In the genomic region with DNA sequence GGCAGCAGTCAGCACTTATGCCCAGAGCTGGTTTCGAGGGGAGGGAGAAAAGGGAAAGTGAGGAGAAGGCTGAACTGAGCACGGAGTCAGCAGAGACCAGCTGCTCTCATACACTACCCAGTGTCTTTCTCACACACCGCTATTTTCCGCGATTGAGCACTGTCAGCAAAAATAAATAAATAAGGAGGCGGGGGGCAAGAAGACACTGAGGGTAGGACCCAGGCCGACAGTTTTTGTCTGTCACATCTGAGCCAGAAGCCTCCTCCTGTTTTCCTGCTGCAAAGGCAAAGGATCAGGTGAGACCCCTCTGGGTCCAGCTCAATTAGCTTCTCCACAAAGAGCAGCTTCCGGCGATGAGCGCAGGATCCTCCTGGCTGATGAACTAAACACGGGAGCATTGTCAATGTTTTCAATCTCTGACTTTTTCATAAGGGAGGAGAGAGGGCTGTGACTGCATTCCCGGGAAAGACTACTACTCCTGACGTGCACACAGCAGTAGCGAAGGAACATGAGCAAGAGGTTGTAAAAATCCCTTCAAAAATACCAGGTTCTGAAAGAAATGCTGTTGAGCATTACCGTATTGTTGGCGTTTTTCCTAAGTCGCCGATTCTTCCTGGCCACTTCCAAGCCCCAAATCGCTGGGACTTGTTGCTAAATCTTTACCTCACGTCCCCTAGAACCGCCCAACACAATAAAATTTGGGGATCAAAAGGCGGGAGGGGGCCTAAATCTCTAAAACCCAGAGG, we compare ENCODE assay signal across 8 cellular contexts. TPM values are rescaled to one million over a fixed set of nuclear protein-coding genes. Genes with fewer than 3 reads are reported as not detected.
DNase-seq lines count a peak whose midpoint lies in the region; ATAC-seq lines count a peak whose summit lies in the region.

No MANE protein-coding gene starts in this region.

- no peaks in the 10 kb centered on the region for H3K9me3 Mint-ChIP-seq in stimulated activated naive CD8-positive, alpha-beta T cell treated with anti-CD3 and anti-CD28 coated beads, Interleukin-15, Interleukin-2, amounts not matched to agents 100 ng/mL and 50 ng/mL, for 24 hours
- no peaks in the 10 kb centered on the region for H3K9me3 Mint-ChIP-seq in effector memory CD8-positive, alpha-beta T cell
- H3K9me3 Mint-ChIP-seq in naive B cell: no peaks in the 10 kb centered on the region

- no peaks in the 10 kb centered on the region for H3K36me3 Mint-ChIP-seq in stimulated activated naive CD8-positive, alpha-beta T cell treated with anti-CD3 and anti-CD28 coated beads, Interleukin-15, Interleukin-2, amounts not matched to agents 100 ng/mL and 50 ng/mL, for 24 hours (ENCODE audit: low read depth)
- H3K36me3 Mint-ChIP-seq in effector memory CD8-positive, alpha-beta T cell (ENCODE audit: insufficient read depth): peaks cover 6% of the 10 kb centered on the region
- no peaks in the 10 kb centered on the region for H3K36me3 Mint-ChIP-seq in naive B cell

- no peak overlapping the region for H3K27ac Mint-ChIP-seq in stimulated activated naive CD8-positive, alpha-beta T cell treated with anti-CD3 and anti-CD28 coated beads, Interleukin-15, Interleukin-2, amounts not matched to agents 100 ng/mL and 50 ng/mL, for 24 hours
- H3K27ac Mint-ChIP-seq in effector memory CD8-positive, alpha-beta T cell: no peak overlapping the region
- H3K27ac Mint-ChIP-seq in naive B cell: peak overlapping the region in 1 of 6 donors; percentile 36

- peaks cover 18% of the 10 kb centered on the region for H3K4me1 Mint-ChIP-seq in stimulated activated naive CD8-positive, alpha-beta T cell treated with anti-CD3 and anti-CD28 coated beads, Interleukin-15, Interleukin-2, amounts not matched to agents 100 ng/mL and 50 ng/mL, for 24 hours (ENCODE audit: low read depth)
- peaks cover 8 to 17% of the 10 kb centered on the region in 2 donors for H3K4me1 Mint-ChIP-seq in effector memory CD8-positive, alpha-beta T cell (ENCODE audit: low read depth in 2 of 2)
- peaks cover 16 to 22% (median 17%) of the 10 kb centered on the region in 3 donors for H3K4me1 Mint-ChIP-seq in naive B cell

- peaks cover 62% of the 10 kb centered on the region for H3K27me3 Mint-ChIP-seq in stimulated activated naive CD8-positive, alpha-beta T cell treated with anti-CD3 and anti-CD28 coated beads, Interleukin-15, Interleukin-2, amounts not matched to agents 100 ng/mL and 50 ng/mL, for 24 hours
- H3K27me3 Mint-ChIP-seq in effector memory CD8-positive, alpha-beta T cell: peaks cover 57 to 88% of the 10 kb centered on the region in 2 donors
- peaks cover 42 to 78% (median 54%) of the 10 kb centered on the region in 3 donors for H3K27me3 Mint-ChIP-seq in naive B cell

- ATAC-seq in stimulated activated naive CD8-positive, alpha-beta T cell treated with anti-CD3 and anti-CD28 coated beads, Interleukin-15, Interleukin-2, amounts not matched to agents 100 U/mL and 50 U/mL, for 24 hours: no peak
- ATAC-seq in effector memory CD8-positive, alpha-beta T cell (replicated peaks): no peak
- ATAC-seq in naive B cell (ENCODE audit: low read depth in 2 of 2): no peak
- no peak for ATAC-seq in HG02840 (IDR thresholded peaks at IDR 0.05; ENCODE audit: low FRiP score, unreplicated experiment)
- no peak for ATAC-seq in GM21526 (IDR thresholded peaks at IDR 0.05; ENCODE audit: low FRiP score, unreplicated experiment)

- DNase-seq in stimulated activated naive CD8-positive, alpha-beta T cell treated with anti-CD3 and anti-CD28 coated beads, Interleukin-15, Interleukin-2, amounts not matched to agents 100 U/mL and 50 U/mL, for 24 hours: no peak
- DNase-seq in RPMI7951 (ENCODE audit: low read depth) (peak; percentile 46), naive B cell (no peak), NCI-H1930 (lab: John Stamatoyannopoulos, UW) (no peak)
- DNase-seq in effector memory CD8-positive, alpha-beta T cell: no peak

- peak overlapping the region; percentile 79 for H3K4me3 Mint-ChIP-seq in stimulated activated naive CD8-positive, alpha-beta T cell treated with anti-CD3 and anti-CD28 coated beads, Interleukin-15, Interleukin-2, amounts not matched to agents 100 ng/mL and 50 ng/mL, for 24 hours
- H3K4me3 Mint-ChIP-seq in effector memory CD8-positive, alpha-beta T cell: peak overlapping the region; percentile 61 to 63
- H3K4me3 Mint-ChIP-seq in naive B cell: peak overlapping the region; percentile 57 to 88 (median 74)

RNA-seq across cellular contexts. Expression of gene FRMD5, which starts 1.2 kb away (rescaled TPM):
- total RNA-seq in RPMI7951 (2014; rRNA removed; shearing (Covaris generic)): 9.3 and 10.2 TPM in 2 replicates
- polyA plus RNA-seq in naive B cell (ENCODE audit: low read depth in 6 of 6): under 1 TPM in 5 of 6 donors, not detected in 1; 0.17 to 0.77 (median 0.23) TPM
